13 cellular contexts compared by ENCODE assay signal in the genomic region with DNA sequence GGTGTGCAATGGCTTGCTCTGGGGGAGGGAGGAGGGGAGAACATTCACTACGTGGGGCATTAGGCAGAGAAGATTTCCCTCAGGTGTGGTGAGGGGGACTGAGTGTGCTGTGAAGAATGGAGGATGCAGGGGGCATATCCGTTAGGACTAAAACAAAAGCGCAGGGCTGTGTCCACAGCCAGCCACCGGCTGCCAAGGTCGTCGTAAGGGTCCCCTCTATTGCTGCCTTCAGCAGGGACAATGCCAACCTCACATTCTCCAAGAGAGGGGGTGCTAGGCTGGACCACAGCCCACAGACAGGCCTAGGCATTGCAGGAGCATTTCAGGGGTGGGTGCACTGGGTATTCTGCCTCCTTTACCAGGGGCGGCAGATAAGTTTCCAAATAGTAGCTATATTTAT.
DNase-seq lines count a peak whose midpoint lies in the region; ATAC-seq and TF ChIP-seq lines count a peak whose summit lies in the region.
"Had no signal": no experiment of that assay in that cellular context is flagged by ENCODE, and none has a peak within 500 bp of the region (broad histone marks: within the 10 kb centered on the region; RNA-seq: fewer than 3 reads in every experiment).

No MANE protein-coding gene starts in this region.

- no peaks in the 10 kb centered on the region for H4K20me1 ChIP-seq in Loucy (ENCODE audit: insufficient read depth, low read length, poor library complexity, severe bottlenecking)

- peak overlapping the region; percentile 67; the same call in 1 of the 2 replicates for H2AFZ ChIP-seq in Loucy (ENCODE audit: low read length)
- H2AFZ ChIP-seq: GM23248 had no signal

- no peak for TF ChIP-seq CTCF in Loucy (conservative IDR thresholded peaks at IDR 0.05; ENCODE audit: low read length)
- TF ChIP-seq CTCF in sigmoid colon (IDR thresholded peaks at IDR 0.05): no peak
- TF ChIP-seq CTCF in gastroesophageal sphincter (IDR thresholded peaks at IDR 0.05): no peak

- no peak overlapping the region for H3K9ac ChIP-seq in Loucy (ENCODE audit: low read depth, low read length, poor library complexity, severe bottlenecking)
- H3K9ac ChIP-seq: BLaER1 treated with 17β-estradiol and CSF1 and Interleukin-3, amounts not matched to agents 10 nM and 100 nM; GM23248 had no signal

- no peak for TF ChIP-seq POLR2A in sigmoid colon (IDR thresholded peaks at IDR 0.05)
- TF ChIP-seq POLR2A in gastroesophageal sphincter (IDR thresholded peaks at IDR 0.05): no peak

- ATAC-seq in Right ventricle myocardium inferior (no peak), gastroesophageal sphincter (no peak)

- no peak overlapping the region for H3K4me3 ChIP-seq in Loucy (ENCODE audit: low read length, poor library complexity, severe bottlenecking)
- H3K4me3 ChIP-seq in sigmoid colon: no peak overlapping the region
- no peak overlapping the region for H3K4me3 ChIP-seq in gastroesophageal sphincter
- H3K4me3 ChIP-seq: BLaER1 treated with 17β-estradiol and CSF1 and Interleukin-3, amounts not matched to agents 10 nM and 100 nM; GM23248 had no signal

- DNase-seq in Right ventricle myocardium inferior (ENCODE audit: missing footprints) (peak; percentile 6), cardiac septum (ENCODE audit: low spot score) (no peak), mesenteric fat pad (ENCODE audit: low spot score) (peak; percentile 79), sigmoid colon (peak; percentile 6), DMS153 (lab: John Stamatoyannopoulos, UW) (no peak)
- DNase-seq in stimulated activated CD4-positive, alpha-beta T cell treated with anti-CD3 and anti-CD28 coated beads, Interleukin-4, amount 100 ng/mL, for 4 hours: no peak
- DNase-seq: ACHN; CD4-positive, CD25-positive, alpha-beta regulatory T cell; GM23248; H9 had no signal

- intact Hi-C loops in Right ventricle myocardium inferior (cut with DNase I) (no loop called here), cardiac septum (cut with DNase I) (no loop called here), sigmoid colon (cut with DNase I) (no loop called here)

- no peaks in the 10 kb centered on the region for H3K9me2 ChIP-seq in Loucy (replicated peaks; ENCODE audit: low read depth, low read length)

- H3K27me3 ChIP-seq in Loucy (ENCODE audit: insufficient read depth, low read length, poor library complexity, severe bottlenecking) (no peaks in the 10 kb centered on the region), sigmoid colon (peaks cover 0 to 2% (median 0%) of the 10 kb centered on the region in 3 donors), gastroesophageal sphincter (peaks cover 28% of the 10 kb centered on the region)

- 81 to 83% methylated on average over 7 of the region's 7 CpGs for WGBS in sigmoid colon, 2 donors
- WGBS in gastroesophageal sphincter (ENCODE audit: low coverage in 1 of 2), 2 donors: 72 to 80% methylated on average over 3 to 6 of the region's 7 CpGs

- H3K36me3 ChIP-seq in Loucy (ENCODE audit: insufficient read depth, low read length): no peaks in the 10 kb centered on the region
- no peaks in the 10 kb centered on the region for H3K36me3 ChIP-seq in sigmoid colon
- H3K36me3 ChIP-seq in gastroesophageal sphincter: no peaks in the 10 kb centered on the region
- H3K36me3 ChIP-seq: BLaER1 treated with 17β-estradiol and CSF1 and Interleukin-3, amounts not matched to agents 10 nM and 100 nM had no signal

- no peaks in the 10 kb centered on the region for H3K79me2 ChIP-seq in Loucy (ENCODE audit: insufficient read depth, low read length)

- H3K4me2 ChIP-seq in Loucy (ENCODE audit: low read depth, low read length, poor library complexity, severe bottlenecking): no peak overlapping the region
- H3K4me2 ChIP-seq: BLaER1 treated with 17β-estradiol and CSF1 and Interleukin-3, amounts not matched to agents 10 nM and 100 nM had no signal

- no peaks in the 10 kb centered on the region for H3K9me3 ChIP-seq in Loucy (ENCODE audit: insufficient read depth, low read depth, low read length)
- no peaks in the 10 kb centered on the region for H3K9me3 ChIP-seq in sigmoid colon
- H3K9me3 ChIP-seq in gastroesophageal sphincter: no peaks in the 10 kb centered on the region
- H3K9me3 ChIP-seq: BLaER1 treated with 17β-estradiol and CSF1 and Interleukin-3, amounts not matched to agents 10 nM and 100 nM had no signal

- no peaks in the 10 kb centered on the region for H3K4me1 ChIP-seq in Loucy (ENCODE audit: insufficient read depth, low read length, poor library complexity, severe bottlenecking)
- no peaks in the 10 kb centered on the region for H3K4me1 ChIP-seq in sigmoid colon
- no peaks in the 10 kb centered on the region for H3K4me1 ChIP-seq in gastroesophageal sphincter
- H3K4me1 ChIP-seq: BLaER1 treated with 17β-estradiol and CSF1 and Interleukin-3, amounts not matched to agents 10 nM and 100 nM had no signal

- no peaks in the 10 kb centered on the region for H3F3A ChIP-seq in Loucy (ENCODE audit: low read depth)

- H3K27ac ChIP-seq in sigmoid colon (no peak overlapping the region), gastroesophageal sphincter (no peak overlapping the region)
- H3K27ac ChIP-seq: BLaER1 treated with 17β-estradiol and CSF1 and Interleukin-3, amounts not matched to agents 10 nM and 100 nM; GM23248 had no signal

- TF ChIP-seq EP300 in sigmoid colon (IDR thresholded peaks at IDR 0.05): no peak
- TF ChIP-seq EP300 in gastroesophageal sphincter (IDR thresholded peaks at IDR 0.05): no peak

Comparison
In these comparisons a context has a peak if more than half of its experiments do, and no peak if none do; other contexts are left out.
1. DNase-seq: peak in Right ventricle myocardium inferior (single experiment), mesenteric fat pad (single experiment) and sigmoid colon (single experiment); none in cardiac septum (single experiment), stimulated activated CD4-positive, alpha-beta T cell treated with anti-CD3 and anti-CD28 coated beads, Interleukin-4, amount 100 ng/mL, for 4 hours (0 of 2) and DMS153 (single experiment).